1 cellular context compared by ENCODE assay signal in genomic region chr15:65097651-65098263, GRCh38.
TF ChIP-seq lines count a peak whose summit lies in the region.

No MANE protein-coding gene starts in this region.

TF ChIP-seq in HepG2, 621 proteins besides CTCF, POLR2A, EP300 and RAD21:
- no peak for TF ChIP-seq ZNF614 (CRISPR knock-in tag; IDR thresholded peaks at IDR 0.05; ENCODE audit: borderline replicate concordance)
- TF ChIP-seq ADNP (CRISPR knock-in tag; IDR thresholded peaks at IDR 0.05): no peak
- TF ChIP-seq CEBPB (IDR thresholded peaks at IDR 0.05; ENCODE audit: borderline replicate concordance, low read depth, low read length): no peak
- TF ChIP-seq MTA3 (CRISPR knock-in tag; IDR thresholded peaks at IDR 0.05): no peak
- TF ChIP-seq ATF7 (IDR thresholded peaks at IDR 0.05): no peak
- TF ChIP-seq ATF7 (CRISPR knock-in tag; IDR thresholded peaks at IDR 0.05): no peak
- TF ChIP-seq TCF7L2 (IDR thresholded peaks at IDR 0.05; ENCODE audit: low read depth, low read length): no peak
- no peak for TF ChIP-seq TP53 (CRISPR knock-in tag; conservative IDR thresholded peaks at IDR 0.05)
- no peak for TF ChIP-seq RFX1 (IDR thresholded peaks at IDR 0.05)
- no peak for TF ChIP-seq RNF219 (CRISPR knock-in tag; IDR thresholded peaks at IDR 0.05)
